ENCODE assay signal across 26 cellular contexts in the genomic region with DNA sequence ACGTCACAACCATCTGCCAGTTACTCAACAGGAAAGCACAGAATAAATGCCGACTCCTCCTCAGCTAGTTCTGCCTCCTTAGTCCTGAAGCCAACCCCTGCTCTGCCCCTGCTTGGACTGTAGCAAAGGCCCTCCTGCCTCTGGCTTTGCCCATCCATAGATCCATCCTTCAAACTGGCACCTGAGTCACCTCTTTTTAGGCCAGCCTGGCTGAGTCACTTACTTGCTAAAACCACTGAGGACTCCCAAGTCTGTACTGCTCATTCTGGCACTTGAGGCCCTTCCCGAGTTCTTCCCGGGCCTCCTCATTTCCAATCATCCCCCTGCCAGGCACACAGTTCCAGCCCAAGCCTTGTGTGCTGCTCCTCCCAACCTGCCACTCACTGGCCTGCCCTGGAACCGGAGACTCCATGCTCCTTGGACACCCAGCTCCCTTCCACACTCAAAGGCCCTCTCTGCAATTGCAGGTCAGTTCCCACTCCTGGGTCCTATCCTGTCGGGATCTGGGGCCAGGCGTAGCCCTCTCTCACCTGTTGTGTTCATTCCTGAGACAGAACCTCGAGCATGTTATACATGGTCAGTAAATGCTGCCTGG.
DNase-seq lines count a peak whose midpoint lies in the region; ATAC-seq and TF ChIP-seq lines count a peak whose summit lies in the region.
"Had no signal": no experiment of that assay in that cellular context is flagged by ENCODE, and none has a peak within 500 bp of the region (broad histone marks: within the 10 kb centered on the region; RNA-seq: fewer than 3 reads in every experiment).

No MANE protein-coding gene starts in this region.

- in situ Hi-C loops in brain microvascular endothelial cell (cut with HindIII; ENCODE audit: low pct_ligation_motif_present, low sequenced_read_pairs), result no loop called here

- TF ChIP-seq CTCF in endodermal cell (conservative IDR thresholded peaks at IDR 0.05), result no peak
- no peak for TF ChIP-seq CTCF in brain microvascular endothelial cell (IDR thresholded peaks at IDR 0.05; ENCODE audit: low read depth, low read length, missing control alignments)

- peaks cover 8% of the 10 kb centered on the region for H3K27me3 Mint-ChIP-seq in endodermal cell (ENCODE audit: insufficient read depth)
- no peaks in the 10 kb centered on the region for H3K27me3 Mint-ChIP-seq in activated T-cell treated with anti-CD3 and anti-CD28 coated beads, Interleukin-2, amount 50 U/mL, for 4 hours (ENCODE audit: low read depth)
- H3K27me3 Mint-ChIP-seq: naive B cell had no signal

- H3K9ac ChIP-seq in endodermal cell (ENCODE audit: extremely low read depth, low read length, poor library complexity, severe bottlenecking), result no peak overlapping the region
- H3K9ac ChIP-seq: BLaER1, parathyroid adenoma had no signal

- H3K4me3 Mint-ChIP-seq in endodermal cell, result no peak overlapping the region
- no peak overlapping the region for H3K4me3 Mint-ChIP-seq in activated T-cell treated with anti-CD3 and anti-CD28 coated beads, Interleukin-2, amount 50 U/mL, for 4 hours
- H3K4me3 Mint-ChIP-seq: type B pancreatic cell had no signal

- H3K9me3 ChIP-seq in endodermal cell (ENCODE audit: control insufficient read depth, low read length), result no peaks in the 10 kb centered on the region
- H3K9me3 ChIP-seq: BLaER1 had no signal

- WGBS in endodermal cell (ENCODE audit: insufficient coverage in 1 of 2, insufficient read length in 1 of 2), 2 experiments, result 77 to 79% methylated on average over 6 to 8 of the region's 8 CpGs

- H3K4me1 Mint-ChIP-seq in endodermal cell, result no peaks in the 10 kb centered on the region
- no peaks in the 10 kb centered on the region for H3K4me1 Mint-ChIP-seq in activated T-cell treated with anti-CD3 and anti-CD28 coated beads, Interleukin-2, amount 50 U/mL, for 4 hours (ENCODE audit: low read depth)
- H3K4me1 Mint-ChIP-seq: naive B cell had no signal

- no peaks in the 10 kb centered on the region for H3K4me1 ChIP-seq in endodermal cell (ENCODE audit: control insufficient read depth, insufficient read depth, low read length)
- H3K4me1 ChIP-seq: BLaER1, parathyroid adenoma had no signal

- no peak overlapping the region for H3K27ac Mint-ChIP-seq in endodermal cell
- H3K27ac Mint-ChIP-seq: type B pancreatic cell had no signal

- ATAC-seq in GM18502 (IDR thresholded peaks at IDR 0.05; ENCODE audit: poor library complexity, unreplicated experiment), result no peak
- ATAC-seq in activated T-cell treated with anti-CD3 and anti-CD28 coated beads, Interleukin-2, amount 50 U/mL, for 4 hours, result no peak
- ATAC-seq: GM12878, Right ventricle myocardium inferior had no signal

- DNase-seq in DMS 273 (lab: John Stamatoyannopoulos, UW; ENCODE audit: unreplicated experiment), result peak; percentile 51
- DNase-seq in DMS 273 treated with DMSO at 0.1 percent for 48 hours (lab: John Stamatoyannopoulos, UW), result no peak
- DNase-seq in RKO (ENCODE audit: low spot score), result peak; percentile 51
- DNase-seq in endodermal cell, result peak; percentile 40
- DNase-seq in renal cortical epithelial cell (ENCODE audit: low read depth), result peak; percentile 51
- no peak for DNase-seq in brain microvascular endothelial cell
- DNase-seq in activated T-cell treated with anti-CD3 and anti-CD28 coated beads, Interleukin-2, amount 50 U/mL, for 4 hours, result no peak
- DNase-seq: activated CD4-positive, alpha-beta T cell treated with anti-CD3 and anti-CD28 coated beads, Interleukin-2, amount 50 U/mL, for 4 hours; activated naive CD4-positive, alpha-beta T cell; activated T-cell treated with anti-CD3 and anti-CD28 coated beads for 4 hours; aorta; Calu3; GDM1; hypothalamus; naive B cell; NCI-H2029 treated with DMSO at 0.1 percent for 48 hours; T-helper 1 cell; WERI-Rb-1 had no signal

- H3K4me3 ChIP-seq in endodermal cell (ENCODE audit: low read length), result no peak overlapping the region
- no peak overlapping the region for H3K4me3 ChIP-seq in brain microvascular endothelial cell (ENCODE audit: low read depth, low read length)
- H3K4me3 ChIP-seq: BLaER1, GM12878 had no signal

- no peaks in the 10 kb centered on the region for H3K27me3 ChIP-seq in endodermal cell (ENCODE audit: control insufficient read depth, insufficient read depth, low read length, poor library complexity, severe bottlenecking)
- no peaks in the 10 kb centered on the region for H3K27me3 ChIP-seq in brain microvascular endothelial cell (replicated peaks)
- H3K27me3 ChIP-seq: BLaER1 had no signal

- no peaks in the 10 kb centered on the region for H3K36me3 ChIP-seq in endodermal cell (ENCODE audit: control insufficient read depth, insufficient read depth, low read length)
- no peaks in the 10 kb centered on the region for H3K36me3 ChIP-seq in brain microvascular endothelial cell (replicated peaks)
- H3K36me3 ChIP-seq: BLaER1, WERI-Rb-1 had no signal

- no peaks in the 10 kb centered on the region for H3K36me3 Mint-ChIP-seq in endodermal cell (ENCODE audit: low read depth)
- H3K36me3 Mint-ChIP-seq in activated T-cell treated with anti-CD3 and anti-CD28 coated beads, Interleukin-2, amount 50 U/mL, for 4 hours (ENCODE audit: insufficient read depth), result no peaks in the 10 kb centered on the region
- H3K36me3 Mint-ChIP-seq: type B pancreatic cell had no signal

- H3K27ac ChIP-seq in endodermal cell (ENCODE audit: low read depth, low read length), result no peak overlapping the region
- H3K27ac ChIP-seq in brain microvascular endothelial cell, result no peak overlapping the region
- H3K27ac ChIP-seq: 22Rv1, BLaER1, HL-60, parathyroid adenoma, WERI-Rb-1 had no signal

- no peaks in the 10 kb centered on the region for H3K9me3 Mint-ChIP-seq in endodermal cell
- no peaks in the 10 kb centered on the region for H3K9me3 Mint-ChIP-seq in activated T-cell treated with anti-CD3 and anti-CD28 coated beads, Interleukin-2, amount 50 U/mL, for 4 hours
- H3K9me3 Mint-ChIP-seq: naive B cell, type B pancreatic cell had no signal

Comparison
In these comparisons a context has a peak if more than half of its experiments do, and no peak if none do; other contexts are left out.
1. DNase-seq: peak in DMS 273 (single experiment), RKO (single experiment), endodermal cell (single experiment) and renal cortical epithelial cell (single experiment); none in DMS 273 treated with DMSO at 0.1 percent for 48 hours (single experiment), brain microvascular endothelial cell (single experiment) and activated T-cell treated with anti-CD3 and anti-CD28 coated beads, Interleukin-2, amount 50 U/mL, for 4 hours (single experiment).